ENCODE assay signal across 31 cellular contexts in the genomic region with DNA sequence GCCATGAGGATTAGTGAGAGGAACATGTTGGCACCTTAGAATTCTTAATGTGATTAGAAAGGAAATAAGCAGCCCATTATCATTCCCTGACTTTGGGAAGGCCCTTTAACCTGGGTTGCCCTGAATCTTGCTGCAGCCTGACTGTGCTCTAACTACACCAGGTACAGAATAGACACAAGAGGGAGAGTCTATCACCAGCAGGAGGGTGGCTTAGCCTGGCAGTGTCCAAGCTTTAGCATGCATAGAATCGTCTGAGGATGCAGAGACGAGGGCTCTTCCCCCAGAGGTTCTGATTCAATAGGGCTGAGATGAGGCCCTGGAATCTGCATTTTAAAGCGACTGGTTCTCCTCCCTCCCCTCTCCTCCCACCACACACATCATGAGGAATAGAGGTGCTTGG. TPM values are rescaled to one million over a fixed set of nuclear protein-coding genes. Genes with fewer than 3 reads are reported as not detected.
"Had no signal": no experiment of that assay in that cellular context is flagged by ENCODE, and none has a peak within 500 bp of the region (broad histone marks: within the 10 kb centered on the region; RNA-seq: fewer than 3 reads in every experiment).

No MANE protein-coding gene starts in this region.

- H3K4me3 ChIP-seq: adrenal gland, body of pancreas, breast epithelium, SJCRH30, SK-N-MC had no signal

- DNase-seq: activated CD4-positive, alpha-beta memory T cell treated with anti-CD3 and anti-CD28 coated beads for 36 hours; activated CD4-positive, alpha-beta T cell treated with anti-CD3 and anti-CD28 coated beads for 4 hours; activated CD4-positive, alpha-beta T cell treated with anti-CD3 and anti-CD28 coated beads, Interleukin-2, amount 50 U/mL, for 1 hour; activated CD4-positive, CD25-positive, alpha-beta regulatory T cell treated with anti-CD3 and anti-CD28 coated beads, Interleukin-2, amount 50 U/mL, for 72 hours; activated CD8-positive, alpha-beta memory T cell treated with anti-CD3 and anti-CD28 coated beads, Interleukin-2, amount 50 U/mL, for 4 hours; activated gamma-delta T cell treated with Interleukin-2 at 50 U/mL for 16 hours; activated naive CD4-positive, alpha-beta T cell treated with anti-CD3 and anti-CD28 coated beads for 36 hours; activated T-cell treated with anti-CD3 and anti-CD28 coated beads for 4 hours; activated T-cell treated with anti-CD3 and anti-CD28 coated beads, Interleukin-2, amount 50 U/mL, for 4 hours; caudate nucleus; cerebellar nuclear complex; NCI-H1092 treated with DMSO at 0.1 percent for 48 hours; NCI-H187; NCI-H2029 treated with DMSO at 0.1 percent for 48 hours; NCI-H2107; NCI-H2171; NCI-H510A; NCI-H526 treated with DMSO at 0.1 percent for 48 hours; NCI-H774; SHP77; SJCRH30; T1000 had no signal

- H3K27me3 Mint-ChIP-seq: activated CD4-positive, alpha-beta memory T cell treated with anti-CD3 and anti-CD28 coated beads for 36 hours had no signal

- H3K36me3 ChIP-seq: adrenal gland, breast epithelium, SJCRH30 had no signal

- H3K27ac Mint-ChIP-seq: activated CD4-positive, alpha-beta memory T cell treated with anti-CD3 and anti-CD28 coated beads for 36 hours; activated naive CD4-positive, alpha-beta T cell treated with anti-CD3 and anti-CD28 coated beads for 36 hours; activated naive CD4-positive, alpha-beta T cell treated with anti-CD3 and anti-CD28 coated beads, Interleukin-2, amount 50 U/mL, for 72 hours; activated T-helper 1 cell treated with anti-CD3 and anti-CD28 coated beads, Interleukin-12 subunit alpha, Interleukin-12 subunit beta, Interleukin-2, Interleukin-4 antibody, amounts not matched to agents 30 ng/mL and 10 ng/mL and 1 ng/mL, durations not matched to agents 14 hours and 24 hours and 36 hours; WTC11 had no signal

- ATAC-seq: activated naive CD4-positive, alpha-beta T cell treated with anti-CD3 and anti-CD28 coated beads, Interleukin-2, amount 50 U/mL, for 72 hours; activated T-cell treated with anti-CD3 and anti-CD28 coated beads, Interleukin-2, amount 50 U/mL, for 4 hours; Panc1; WTC11 had no signal

- H3K9me3 ChIP-seq: adrenal gland, body of pancreas, breast epithelium, SJCRH30 had no signal

- H3K4me1 ChIP-seq: adrenal gland, breast epithelium, SJCRH30 had no signal

- H3K36me3 Mint-ChIP-seq: activated CD4-positive, alpha-beta memory T cell treated with anti-CD3 and anti-CD28 coated beads for 36 hours; activated naive CD4-positive, alpha-beta T cell treated with anti-CD3 and anti-CD28 coated beads, Interleukin-2, amount 50 U/mL, for 72 hours; WTC11 had no signal

- H3K27me3 ChIP-seq: adrenal gland, body of pancreas, breast epithelium, SJCRH30 had no signal

- H3K4me3 Mint-ChIP-seq: activated CD4-positive, alpha-beta memory T cell treated with anti-CD3 and anti-CD28 coated beads for 36 hours; activated naive CD4-positive, alpha-beta T cell treated with anti-CD3 and anti-CD28 coated beads for 36 hours; activated T-cell treated with anti-CD3 and anti-CD28 coated beads, Interleukin-2, amount 50 U/mL, for 4 hours; activated T-helper 1 cell treated with anti-CD3 and anti-CD28 coated beads, Interleukin-12 subunit alpha, Interleukin-12 subunit beta, Interleukin-2, Interleukin-4 antibody, amounts not matched to agents 30 ng/mL and 10 ng/mL and 1 ng/mL, durations not matched to agents 14 hours and 24 hours and 36 hours; WTC11 had no signal

- H3K9me3 Mint-ChIP-seq: activated CD4-positive, alpha-beta memory T cell treated with anti-CD3 and anti-CD28 coated beads for 36 hours; activated naive CD4-positive, alpha-beta T cell treated with anti-CD3 and anti-CD28 coated beads for 36 hours; activated naive CD4-positive, alpha-beta T cell treated with anti-CD3 and anti-CD28 coated beads, Interleukin-2, amount 50 U/mL, for 72 hours; activated T-cell treated with anti-CD3 and anti-CD28 coated beads, Interleukin-2, amount 50 U/mL, for 4 hours; activated T-helper 1 cell treated with anti-CD3 and anti-CD28 coated beads, Interleukin-12 subunit alpha, Interleukin-12 subunit beta, Interleukin-2, Interleukin-4 antibody, amounts not matched to agents 30 ng/mL and 10 ng/mL and 1 ng/mL, durations not matched to agents 14 hours and 24 hours and 36 hours; WTC11 had no signal

- H3K27ac ChIP-seq: adrenal gland, breast epithelium, SJCRH30, SK-N-MC had no signal

RNA-seq across cellular contexts. Expression of a gene that starts 6.6 kb away (rescaled TPM):
- total RNA-seq: LHCN-M2 had no signal
